Comparison of ENCODE assay signal across 30 cellular contexts in the genomic region with DNA sequence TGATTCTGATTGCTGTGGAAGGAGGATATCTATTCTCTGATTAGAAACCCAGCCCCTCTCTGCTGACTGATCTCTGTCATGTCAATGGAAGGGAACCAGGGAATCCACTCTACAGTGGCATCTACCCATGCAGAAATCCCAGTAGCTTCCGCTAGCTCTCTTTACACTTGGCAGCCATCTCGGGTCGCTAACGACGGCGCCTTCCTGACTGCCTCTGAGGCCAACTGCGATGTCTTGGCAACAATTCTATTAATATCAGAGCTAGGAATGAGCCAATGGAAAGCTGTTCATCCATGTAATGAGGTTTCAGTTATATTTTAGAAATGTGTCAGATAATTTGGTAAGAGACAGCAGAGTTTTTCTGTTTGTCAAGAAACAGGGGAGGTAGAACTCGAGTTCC.
"Had no signal": no experiment of that assay in that cellular context is flagged by ENCODE, and none has a peak within 500 bp of the region (broad histone marks: within the 10 kb centered on the region; RNA-seq: fewer than 3 reads in every experiment).

No MANE protein-coding gene starts in this region.

- H3K4me3 Mint-ChIP-seq: activated naive CD8-positive, alpha-beta T cell; immature natural killer cell; memory B cell; naive thymus-derived CD8-positive, alpha-beta T cell; neural progenitor cell; stimulated activated memory B cell treated with anti-CD40 and anti-IgM and Interleukin-4, amounts not matched to agents 10 μg/mL and 1 μg/mL and 100 μg/mL, for 72 hours; stimulated activated naive CD8-positive, alpha-beta T cell treated with anti-CD3 and anti-CD28 coated beads, Interleukin-15, amount 100 ng/mL, for 72 hours; type B pancreatic cell had no signal

- H3K9me3 ChIP-seq: body of pancreas, psoas muscle, uterus had no signal

- H3K27ac ChIP-seq: body of pancreas, cardiac muscle cell, neural progenitor cell, parathyroid adenoma, psoas muscle, uterus, VCaP had no signal

- H3K36me3 Mint-ChIP-seq: activated naive CD8-positive, alpha-beta T cell; immature natural killer cell; memory B cell; naive thymus-derived CD8-positive, alpha-beta T cell; neural progenitor cell; stimulated activated memory B cell treated with anti-CD40 and anti-IgM and Interleukin-4, amounts not matched to agents 10 μg/mL and 1 μg/mL and 100 μg/mL, for 72 hours; type B pancreatic cell had no signal

- H3K4me2 ChIP-seq: neural progenitor cell, smooth muscle cell had no signal

- DNase-seq: activated CD4-positive, alpha-beta T cell treated with anti-CD3 and anti-CD28 coated beads for 4 hours; activated CD4-positive, alpha-beta T cell treated with anti-CD3 and anti-CD28 coated beads, Interleukin-2, amount 50 U/mL, for 4 hours; activated effector memory CD4-positive, alpha-beta T cell treated with Interleukin-2 at 50 U/mL for 16 hours; activated naive CD4-positive, alpha-beta T cell treated with Interleukin-2 at 50 U/mL for 16 hours; activated T-cell treated with anti-CD3 and anti-CD28 coated beads for 4 hours; aorta; body of pancreas; foreskin fibroblast; hypothalamus; immature natural killer cell; kidney; left colon; naive thymus-derived CD8-positive, alpha-beta T cell; occipital lobe; psoas muscle; stimulated activated CD4-positive, alpha-beta T cell treated with anti-CD3 and anti-CD28 coated beads, Interleukin-1b, Interleukin-23, amount 100 ng/mL, for 48 hours; stimulated activated CD4-positive, alpha-beta T cell treated with anti-CD3 and anti-CD28 coated beads, Interleukin-4, amount 100 ng/mL, for 4 hours; stimulated activated CD8-positive, alpha-beta memory T cell treated with anti-CD3 and anti-CD28 coated beads, Interleukin-4, amount 100 ng/mL, for 48 hours; stimulated activated naive CD8-positive, alpha-beta T cell treated with anti-CD3 and anti-CD28 coated beads, Interleukin-15, amount 100 ng/mL, for 72 hours; T-helper 9 cell; uterus had no signal

- H3K27ac Mint-ChIP-seq: activated naive CD8-positive, alpha-beta T cell; immature natural killer cell; memory B cell; naive thymus-derived CD8-positive, alpha-beta T cell; neural progenitor cell; stimulated activated memory B cell treated with anti-CD40 and anti-IgM and Interleukin-4, amounts not matched to agents 10 μg/mL and 1 μg/mL and 100 μg/mL, for 72 hours; stimulated activated naive CD8-positive, alpha-beta T cell treated with anti-CD3 and anti-CD28 coated beads, Interleukin-15, amount 100 ng/mL, for 72 hours; type B pancreatic cell had no signal

- H3K27me3 ChIP-seq: body of pancreas, cardiac muscle cell, neural progenitor cell, uterus had no signal

- H3K79me2 ChIP-seq: parathyroid adenoma had no signal

- H2AFZ ChIP-seq: neural progenitor cell, parathyroid adenoma had no signal

- ATAC-seq: body of pancreas; left colon; naive thymus-derived CD8-positive, alpha-beta T cell; psoas muscle; stimulated activated memory B cell treated with anti-CD40 and anti-IgM and Interleukin-4, amounts not matched to agents 10 μg/mL and 1 μg/mL and 100 μg/mL, for 72 hours; stimulated activated naive CD8-positive, alpha-beta T cell treated with anti-CD3 and anti-CD28 coated beads, Interleukin-15, amount 100 ng/mL, for 72 hours had no signal

- H3K4me1 ChIP-seq: parathyroid adenoma, psoas muscle, uterus had no signal

- H3K9ac ChIP-seq: neural progenitor cell, parathyroid adenoma had no signal

- H3K27me3 Mint-ChIP-seq: stimulated activated memory B cell treated with anti-CD40 and anti-IgM and Interleukin-4, amounts not matched to agents 10 μg/mL and 1 μg/mL and 100 μg/mL, for 72 hours; stimulated activated naive CD8-positive, alpha-beta T cell treated with anti-CD3 and anti-CD28 coated beads, Interleukin-15, amount 100 ng/mL, for 72 hours had no signal

- H3K4me1 Mint-ChIP-seq: immature natural killer cell; memory B cell; naive thymus-derived CD8-positive, alpha-beta T cell; stimulated activated memory B cell treated with anti-CD40 and anti-IgM and Interleukin-4, amounts not matched to agents 10 μg/mL and 1 μg/mL and 100 μg/mL, for 72 hours; stimulated activated naive CD8-positive, alpha-beta T cell treated with anti-CD3 and anti-CD28 coated beads, Interleukin-15, amount 100 ng/mL, for 72 hours had no signal

- H3K9me3 Mint-ChIP-seq: memory B cell; neural progenitor cell; stimulated activated memory B cell treated with anti-CD40 and anti-IgM and Interleukin-4, amounts not matched to agents 10 μg/mL and 1 μg/mL and 100 μg/mL, for 72 hours; type B pancreatic cell had no signal
